ENCODE assay signal across 13 cellular contexts in genomic region chr4:52015366-52015765, GRCh38. TPM values are rescaled to one million over a fixed set of nuclear protein-coding genes. Genes with fewer than 3 reads are reported as not detected.
A peak's percentile ranks its signal among the peaks of the same experiment; 100 is the strongest.
DNase-seq lines count a peak whose midpoint lies in the region; ATAC-seq and TF ChIP-seq lines count a peak whose summit lies in the region.
"Had no signal": no experiment of that assay in that cellular context is flagged by ENCODE, and none has a peak within 500 bp of the region (broad histone marks: within the 10 kb centered on the region; RNA-seq: fewer than 3 reads in every experiment).

No MANE protein-coding gene starts in this region.

- no peak overlapping the region for H3K4me2 ChIP-seq in DND-41 (ENCODE audit: insufficient read depth, low read length)

- H3K27me3 Mint-ChIP-seq in stimulated activated naive B cell treated with anti-CD40 and anti-IgM and Interleukin-4, amounts not matched to agents 10 μg/mL and 1 μg/mL and 100 μg/mL, for 72 hours = no peaks in the 10 kb centered on the region
- no peaks in the 10 kb centered on the region for H3K27me3 Mint-ChIP-seq in activated CD8-positive, alpha-beta T cell treated with anti-CD3 and anti-CD28 coated beads, Interleukin-2, amount 10 ng/mL, durations not matched to agents 7 days and 5 days (ENCODE audit: low read depth)

- POLR2A ChIA-PET in activated CD8-positive, alpha-beta T cell treated with anti-CD3 and anti-CD28 coated beads, Interleukin-2, amount 10 ng/mL, durations not matched to agents 7 days and 5 days (lab: Charles Lee) = no interaction called here

- H3K79me2 ChIP-seq in DND-41 (ENCODE audit: insufficient read depth, low read length) = no peaks in the 10 kb centered on the region

- in situ Hi-C loops in astrocyte of the cerebellum (cut with HindIII; ENCODE audit: low sequenced_read_pairs) = no loop called here

- no peak for ATAC-seq in DND-41 (ENCODE audit: insufficient read depth, low read depth)
- ATAC-seq in stimulated activated naive B cell treated with anti-CD40 and anti-IgM and Interleukin-4, amounts not matched to agents 10 μg/mL and 1 μg/mL and 100 μg/mL, for 72 hours (replicated peaks) = no peak
- no peak for ATAC-seq in activated CD8-positive, alpha-beta T cell treated with anti-CD3 and anti-CD28 coated beads, Interleukin-2, amount 10 ng/mL, durations not matched to agents 7 days and 5 days
- no peak for ATAC-seq in GM18868 (IDR thresholded peaks at IDR 0.05; ENCODE audit: unreplicated experiment)
- ATAC-seq: Right ventricle myocardium inferior had no signal

- no peak overlapping the region for H3K27ac ChIP-seq in DND-41 (ENCODE audit: low read length)
- H3K27ac ChIP-seq: uterus had no signal

- TF ChIP-seq CTCF in DND-41 (IDR thresholded peaks at IDR 0.05; ENCODE audit: borderline replicate concordance, extremely low read depth, low read length, poor library complexity, severe bottlenecking) (peak; percentile 26), astrocyte of the cerebellum (IDR thresholded peaks at IDR 0.05; ENCODE audit: low read depth, low read length, missing control alignments) (peak; percentile 27)

- no peaks in the 10 kb centered on the region for H4K20me1 ChIP-seq in DND-41 (ENCODE audit: insufficient read depth, low read length)

- H3K27me3 ChIP-seq in DND-41 (ENCODE audit: insufficient read depth, low read length, poor library complexity) = no peaks in the 10 kb centered on the region
- H3K27me3 ChIP-seq in MG63 = no peaks in the 10 kb centered on the region
- H3K27me3 ChIP-seq: uterus had no signal

- H3K9me3 ChIP-seq in DND-41 (ENCODE audit: insufficient read depth, low read length, severe bottlenecking) (no peaks in the 10 kb centered on the region), MG63 (no peaks in the 10 kb centered on the region)
- H3K9me3 ChIP-seq: uterus had no signal

- no peaks in the 10 kb centered on the region for H3K36me3 Mint-ChIP-seq in stimulated activated naive B cell treated with anti-CD40 and anti-IgM and Interleukin-4, amounts not matched to agents 10 μg/mL and 1 μg/mL and 100 μg/mL, for 72 hours
- H3K36me3 Mint-ChIP-seq in activated CD8-positive, alpha-beta T cell treated with anti-CD3 and anti-CD28 coated beads, Interleukin-2, amount 10 ng/mL, durations not matched to agents 7 days and 5 days (ENCODE audit: low read depth) = no peaks in the 10 kb centered on the region

- no peak overlapping the region for H3K27ac Mint-ChIP-seq in stimulated activated naive B cell treated with anti-CD40 and anti-IgM and Interleukin-4, amounts not matched to agents 10 μg/mL and 1 μg/mL and 100 μg/mL, for 72 hours
- H3K27ac Mint-ChIP-seq in activated CD8-positive, alpha-beta T cell treated with anti-CD3 and anti-CD28 coated beads, Interleukin-2, amount 10 ng/mL, durations not matched to agents 7 days and 5 days = no peak overlapping the region

- no peaks in the 10 kb centered on the region for H3K4me1 ChIP-seq in DND-41 (ENCODE audit: insufficient read depth, low read length)
- H3K4me1 ChIP-seq: uterus had no signal

- no peaks in the 10 kb centered on the region for H3K36me3 ChIP-seq in DND-41 (ENCODE audit: insufficient read depth, low read length)
- H3K36me3 ChIP-seq in MG63 = peaks cover 3% of the 10 kb centered on the region
- H3K36me3 ChIP-seq: uterus had no signal

- CTCF ChIA-PET in activated CD8-positive, alpha-beta T cell treated with anti-CD3 and anti-CD28 coated beads, Interleukin-2, amount 10 ng/mL, durations not matched to agents 7 days and 5 days (lab: Charles Lee) = interaction anchor here (1.2 kb wide), 1 partner anchor 105 kb away, joined by 3 read pairs; no protein-coding TSS in a partner anchor

- H3K4me3 ChIP-seq in DND-41 (ENCODE audit: low read depth in 1 of 2, low read length in 2 of 2) (no peak overlapping the region), astrocyte of the cerebellum (ENCODE audit: low read depth, low read length) (no peak overlapping the region), MG63 (no peak overlapping the region)
- H3K4me3 ChIP-seq: uterus had no signal

- no peak for DNase-seq in DND-41
- DNase-seq in NAMALWA (ENCODE audit: low spot score) = peak; percentile 22
- DNase-seq in astrocyte of the cerebellum (ENCODE audit: low read depth) = no peak
- peak; percentile 10 to 37 for DNase-seq in lung microvascular endothelial cell (ENCODE audit: low read depth in 2 of 2)
- no peak for DNase-seq in stimulated activated naive B cell treated with anti-CD40 and anti-IgM and Interleukin-4, amounts not matched to agents 10 μg/mL and 1 μg/mL and 100 μg/mL, for 72 hours
- no peak for DNase-seq in activated CD8-positive, alpha-beta T cell treated with anti-CD3 and anti-CD28 coated beads, Interleukin-2, amount 10 ng/mL, durations not matched to agents 7 days and 5 days
- no peak for DNase-seq in MG63
- DNase-seq: activated CD8-positive, alpha-beta memory T cell treated with anti-CD3 and anti-CD28 coated beads for 24 hours; aorta; MM.1S; uterus had no signal

- no peak overlapping the region for H2AFZ ChIP-seq in DND-41 (ENCODE audit: low read depth, low read length)

- H3K9me3 Mint-ChIP-seq in stimulated activated naive B cell treated with anti-CD40 and anti-IgM and Interleukin-4, amounts not matched to agents 10 μg/mL and 1 μg/mL and 100 μg/mL, for 72 hours = no peaks in the 10 kb centered on the region
- H3K9me3 Mint-ChIP-seq in activated CD8-positive, alpha-beta T cell treated with anti-CD3 and anti-CD28 coated beads, Interleukin-2, amount 10 ng/mL, durations not matched to agents 7 days and 5 days (ENCODE audit: insufficient read depth) = no peaks in the 10 kb centered on the region

- H3K4me3 Mint-ChIP-seq in stimulated activated naive B cell treated with anti-CD40 and anti-IgM and Interleukin-4, amounts not matched to agents 10 μg/mL and 1 μg/mL and 100 μg/mL, for 72 hours = no peak overlapping the region
- H3K4me3 Mint-ChIP-seq in activated CD8-positive, alpha-beta T cell treated with anti-CD3 and anti-CD28 coated beads, Interleukin-2, amount 10 ng/mL, durations not matched to agents 7 days and 5 days = no peak overlapping the region

- peaks cover 0 to 6% of the 10 kb centered on the region in 2 donors for H3K4me1 Mint-ChIP-seq in stimulated activated naive B cell treated with anti-CD40 and anti-IgM and Interleukin-4, amounts not matched to agents 10 μg/mL and 1 μg/mL and 100 μg/mL, for 72 hours
- no peaks in the 10 kb centered on the region for H3K4me1 Mint-ChIP-seq in activated CD8-positive, alpha-beta T cell treated with anti-CD3 and anti-CD28 coated beads, Interleukin-2, amount 10 ng/mL, durations not matched to agents 7 days and 5 days (ENCODE audit: low read depth)

- H3K9ac ChIP-seq in DND-41 (ENCODE audit: low read depth, low read length) = no peak overlapping the region

RNA-seq across cellular contexts. Expression of gene LRRC66, which starts 4.8 kb away (rescaled TPM):
- under 0.01 TPM in 1 of 2 replicates, not detected in the other for total RNA-seq in lung microvascular endothelial cell
- under 1 TPM; 0.08 to 0.13 TPM for total RNA-seq in activated CD8-positive, alpha-beta T cell treated with anti-CD3 and anti-CD28 coated beads, Interleukin-2, amount 10 ng/mL, durations not matched to agents 7 days and 5 days
- 0.07 and 0.59 TPM in 2 replicates for total RNA-seq in MG63 (2014; rRNA removed; shearing (Covaris generic); ENCODE audit: low replicate concordance)

RNA-seq across cellular contexts. Expression of gene SGCB, which starts 22.7 kb away (rescaled TPM):
- 8.7 and 9.2 TPM in 2 replicates for total RNA-seq in lung microvascular endothelial cell
- total RNA-seq in activated CD8-positive, alpha-beta T cell treated with anti-CD3 and anti-CD28 coated beads, Interleukin-2, amount 10 ng/mL, durations not matched to agents 7 days and 5 days = 10 to 100 TPM in 1 of 2 experiments, 1 to 10 TPM in 1; 8.1 to 13.0 TPM
- total RNA-seq in MG63 (2014; rRNA removed; shearing (Covaris generic); ENCODE audit: low replicate concordance) = 29.4 and 41.6 TPM in 2 replicates

RNA-seq across cellular contexts. Expression of gene SPATA18, which starts 35.7 kb away (rescaled TPM):
- total RNA-seq in lung microvascular endothelial cell = 0.79 and 2.2 TPM in 2 replicates
- total RNA-seq in activated CD8-positive, alpha-beta T cell treated with anti-CD3 and anti-CD28 coated beads, Interleukin-2, amount 10 ng/mL, durations not matched to agents 7 days and 5 days = under 1 TPM; 0.26 to 0.34 TPM
- 0.02 TPM in 1 of 2 replicates, not detected in the other for total RNA-seq in MG63 (2014; rRNA removed; shearing (Covaris generic); ENCODE audit: low replicate concordance)

Comparison
In these comparisons a context has a peak if more than half of its experiments do, and no peak if none do; other contexts are left out.
1. DNase-seq: peak in NAMALWA (single experiment) and lung microvascular endothelial cell (2 of 2); none in DND-41 (single experiment), astrocyte of the cerebellum (single experiment), stimulated activated naive B cell treated with anti-CD40 and anti-IgM and Interleukin-4, amounts not matched to agents 10 μg/mL and 1 μg/mL and 100 μg/mL, for 72 hours (single experiment), activated CD8-positive, alpha-beta T cell treated with anti-CD3 and anti-CD28 coated beads, Interleukin-2, amount 10 ng/mL, durations not matched to agents 7 days and 5 days (single experiment) and MG63 (single experiment).